In genomic region chr6:4281341-4282293, GRCh38 we compare ENCODE assay signal across 8 cellular contexts.
DNase-seq lines count a peak whose midpoint lies in the region; ATAC-seq lines count a peak whose summit lies in the region.

No MANE protein-coding gene starts in this region.

- peak; percentile 39 for DNase-seq in 8988T
- DNase-seq in NCI-H510A (lab: John Stamatoyannopoulos, UW): peak; percentile 62
- DNase-seq in T47D (ENCODE audit: low read depth in 1 of 2, low spot score in 1 of 2): peak; percentile 53 to 67
- DNase-seq in islet precursor cell: peak; percentile 85
- DNase-seq in stimulated activated CD4-positive, alpha-beta T cell treated with anti-CD3 and anti-CD28 coated beads, Interleukin-12 subunit alpha, Interleukin-12 subunit beta, amount 100 ng/mL, for 48 hours (ENCODE audit: low read depth in 2 of 3, low spot score in 1 of 3): peak in 2 of 3 donors; percentile 0 to 8
- DNase-seq in mesenteric fat pad (ENCODE audit: low spot score): no peak

- peak; percentile 79 for ATAC-seq in GM18861 (IDR thresholded peaks at IDR 0.05; ENCODE audit: unreplicated experiment)
- peak; percentile 89 for ATAC-seq in HG03097 (IDR thresholded peaks at IDR 0.05; ENCODE audit: low FRiP score, unreplicated experiment)

- in situ Hi-C loops in T47D (cut with HindIII; ENCODE audit: low pct_unique_long_range_greater_than_20kb, low sequenced_read_pairs): no loop called here
